In the genomic region with DNA sequence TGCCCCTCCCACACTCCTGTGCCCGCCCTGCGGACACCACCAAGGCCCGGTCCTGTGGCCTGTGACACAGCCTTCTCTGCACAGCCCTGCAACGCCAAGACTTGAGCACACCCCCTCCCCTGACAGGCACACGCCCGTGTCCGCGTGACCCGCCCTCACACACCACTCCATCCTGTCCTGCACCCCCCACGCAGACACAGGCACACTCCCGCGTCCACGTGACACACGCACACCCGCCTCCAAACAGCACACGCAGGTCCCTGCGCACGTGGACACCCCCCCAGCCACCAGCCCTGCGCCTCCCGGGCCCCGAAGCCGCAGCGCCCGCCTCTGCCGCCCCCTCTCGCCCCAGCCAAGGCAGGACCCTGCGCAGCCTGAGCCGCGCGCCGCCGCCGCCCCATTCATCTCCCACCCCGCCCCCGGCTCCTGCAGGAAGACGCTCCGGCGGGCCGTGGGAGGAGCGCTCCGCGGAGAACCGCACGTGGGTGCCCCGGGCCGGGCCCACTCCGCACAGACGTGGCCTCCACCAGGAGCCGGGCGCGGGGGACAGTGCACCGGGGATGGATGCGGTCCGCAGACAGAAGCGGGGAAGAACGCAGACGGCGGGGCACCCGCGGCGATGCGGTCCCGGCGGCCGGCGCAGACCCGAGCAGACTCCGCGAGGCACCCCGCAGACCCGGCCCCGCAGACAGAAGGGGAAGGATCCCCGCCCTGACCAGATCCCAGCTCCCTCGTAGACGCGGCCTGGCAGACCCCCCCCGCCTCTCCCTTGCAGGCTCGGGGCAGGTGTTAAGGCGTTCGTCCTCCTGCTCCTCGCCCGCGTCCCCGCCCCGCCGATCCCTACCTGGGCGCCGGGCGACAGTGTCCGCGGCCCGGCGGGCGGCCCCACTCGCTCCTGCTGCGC, we compare ENCODE assay signal across 8 cellular contexts. TPM values are rescaled to one million over a fixed set of nuclear protein-coding genes. Genes with fewer than 3 reads are reported as not detected.
A peak's percentile ranks its signal among the peaks of the same experiment; 100 is the strongest.
DNase-seq lines count a peak whose midpoint lies in the region; ATAC-seq, FAIRE-seq and TF ChIP-seq lines count a peak whose summit lies in the region.

No MANE protein-coding gene starts in this region.

- peak overlapping the region; percentile 38 to 90 for H3K18ac ChIP-seq in mesenchymal stem cell (ENCODE audit: low read depth in 1 of 2, low read length in 2 of 2)

- H3K4me2 ChIP-seq in mesenchymal stem cell (ENCODE audit: low read length, poor library complexity, severe bottlenecking), result peak overlapping the region; percentile 91

- peak overlapping the region; percentile 60 for H2AFZ ChIP-seq in mesenchymal stem cell (ENCODE audit: low read depth, low read length)

- no peaks in the 10 kb centered on the region for H3K27me3 ChIP-seq in mesenchymal stem cell (ENCODE audit: control insufficient read depth in 1 of 2, insufficient read depth in 1 of 2, low read length in 2 of 2)

- H3K4me1 ChIP-seq in mesenchymal stem cell (ENCODE audit: control insufficient read depth, insufficient read depth, low read depth, low read length), result peaks cover 61% of the 10 kb centered on the region

- peak overlapping the region; percentile 4 for H2BK5ac ChIP-seq in mesenchymal stem cell (ENCODE audit: low read depth, low read length, poor library complexity, severe bottlenecking)

- peak; percentile 76 for DNase-seq in GM03348 (ENCODE audit: low spot score)
- DNase-seq in NCI-H526 treated with DMSO at 0.1 percent for 48 hours (lab: John Stamatoyannopoulos, UW), result peak; percentile 14
- peak; percentile 51 to 57 for DNase-seq in activated CD8-positive, alpha-beta memory T cell treated with anti-CD3 and anti-CD28 coated beads for 1 hour (ENCODE audit: extremely low read depth in 1 of 2, low read depth in 1 of 2)
- peak; percentile 70 for DNase-seq in effector CD8-positive, alpha-beta T cell (lab: John Stamatoyannopoulos, UW)
- DNase-seq in mesenchymal stem cell, result peak; percentile 89
- peak; percentile 77 for DNase-seq in stimulated activated CD8-positive, alpha-beta memory T cell treated with anti-CD3 and anti-CD28 coated beads, Interleukin-12 subunit alpha, Interleukin-12 subunit beta, amount 100 ng/mL, for 4 hours (ENCODE audit: low read depth)
- DNase-seq in D721Med (ENCODE audit: insufficient read length, low spot score), result no peak

- peak overlapping the region; percentile 74 to 76 for H3K4me3 ChIP-seq in mesenchymal stem cell (ENCODE audit: insufficient read depth in 1 of 2, low read depth in 1 of 2, low read length in 2 of 2)

- peak overlapping the region; percentile 35 for H4K91ac ChIP-seq in mesenchymal stem cell (ENCODE audit: low read length)

- peak overlapping the region in 1 of 2 experiments; percentile 75 for H2BK12ac ChIP-seq in mesenchymal stem cell (ENCODE audit: low read length in 2 of 2)

- peaks cover 0 to 7% of the 10 kb centered on the region in 2 experiments for H3K36me3 ChIP-seq in mesenchymal stem cell (ENCODE audit: control insufficient read depth in 1 of 2, insufficient read depth in 2 of 2, low read depth in 1 of 2, low read length in 2 of 2)

- TF ChIP-seq CTCF in D721Med (IDR thresholded peaks at IDR 0.05; ENCODE audit: insufficient read depth, missing control alignments), result no peak

- H3K79me1 ChIP-seq in mesenchymal stem cell (replicated peaks; ENCODE audit: low read length, poor library complexity, severe bottlenecking), result no peaks in the 10 kb centered on the region

- peak overlapping the region; percentile 48 for H2BK15ac ChIP-seq in mesenchymal stem cell (ENCODE audit: low read depth, poor library complexity, severe bottlenecking)

- H3K14ac ChIP-seq in mesenchymal stem cell (ENCODE audit: low read length in 2 of 2), result peak overlapping the region in 1 of 2 experiments; percentile 75

- H2AK5ac ChIP-seq in mesenchymal stem cell (ENCODE audit: low read length, severe bottlenecking), result no peak overlapping the region

- H3K4ac ChIP-seq in mesenchymal stem cell (ENCODE audit: low read depth in 1 of 2, low read length in 2 of 2), result peak overlapping the region in 1 of 2 experiments; percentile 60

- peak; percentile 8 for ATAC-seq in HG02623 (IDR thresholded peaks at IDR 0.05; ENCODE audit: unreplicated experiment)

- no peak overlapping the region for H4K8ac ChIP-seq in mesenchymal stem cell (ENCODE audit: low read length)

- 1% methylated on average over 56 of the region's 96 CpGs for WGBS in mesenchymal stem cell

- H3K27ac ChIP-seq in mesenchymal stem cell (ENCODE audit: low read length, poor library complexity, severe bottlenecking), result no peak overlapping the region

- peak overlapping the region in 1 of 2 experiments; percentile 91 for H3K23ac ChIP-seq in mesenchymal stem cell (ENCODE audit: low read length in 2 of 2)

- peak overlapping the region; percentile 78 for H3K9ac ChIP-seq in mesenchymal stem cell (ENCODE audit: low read length)

- H2BK120ac ChIP-seq in mesenchymal stem cell (ENCODE audit: low read depth, low read length), result peak overlapping the region; percentile 35

- H3K9me3 ChIP-seq in mesenchymal stem cell (ENCODE audit: control insufficient read depth, low read length), result no peaks in the 10 kb centered on the region

- FAIRE-seq in D721Med (lab: Jason Lieb, UNC), result no peak

RNA-seq across cellular contexts. Expression of gene CAMKK1, which starts 0.5 kb away (rescaled TPM):
- 3.0 TPM for polyA plus RNA-seq in mesenchymal stem cell (2013, experiment 1 of 2)
- 2.6 TPM for polyA plus RNA-seq in mesenchymal stem cell (2013, experiment 2 of 2)

RNA-seq across cellular contexts. Expression of gene P2RX1, which starts 23.9 kb away (rescaled TPM):
- 0.47 TPM for polyA plus RNA-seq in mesenchymal stem cell (2013, experiment 1 of 2)
- 0.49 TPM for polyA plus RNA-seq in mesenchymal stem cell (2013, experiment 2 of 2)

RNA-seq across cellular contexts. Expression of gene NCBP3, which starts 46.3 kb away (rescaled TPM):
- 20.3 TPM for polyA plus RNA-seq in mesenchymal stem cell (2013, experiment 1 of 2)
- 19.5 TPM for polyA plus RNA-seq in mesenchymal stem cell (2013, experiment 2 of 2)
